ENCODE assay signal across 22 cellular contexts in the genomic region with DNA sequence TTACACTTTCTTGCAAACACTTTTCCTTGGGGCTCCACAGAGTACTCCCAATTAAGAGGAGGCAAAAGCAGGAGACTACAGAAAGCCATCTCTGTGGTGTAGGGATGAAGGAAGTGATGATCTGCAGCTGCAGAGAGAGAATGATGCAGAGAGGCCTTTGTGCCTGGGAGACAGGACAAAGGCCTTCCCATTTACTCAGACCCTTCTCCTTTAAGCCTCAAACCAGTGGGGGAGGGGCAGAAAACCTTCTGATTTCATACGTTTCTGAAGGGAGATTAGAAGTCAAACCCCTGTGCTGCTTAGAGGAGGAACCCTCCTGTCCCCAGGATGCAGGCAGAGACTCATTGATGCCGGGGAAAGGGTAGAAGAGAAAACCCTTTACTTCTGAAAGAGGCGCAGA.
DNase-seq lines count a peak whose midpoint lies in the region; ATAC-seq, FAIRE-seq and TF ChIP-seq lines count a peak whose summit lies in the region.
"Had no signal": no experiment of that assay in that cellular context is flagged by ENCODE, and none has a peak within 500 bp of the region (broad histone marks: within the 10 kb centered on the region; RNA-seq: fewer than 3 reads in every experiment).

No MANE protein-coding gene starts in this region.

- no peaks in the 10 kb centered on the region for H3K27me3 Mint-ChIP-seq in activated naive CD8-positive, alpha-beta T cell treated with anti-CD3 and anti-CD28 coated beads for 36 hours
- H3K27me3 Mint-ChIP-seq: CD4-positive, alpha-beta memory T cell had no signal

- no peak overlapping the region for H3K18ac ChIP-seq in H1 (ENCODE audit: extremely low read depth, low read length)

- no peak overlapping the region for H2BK20ac ChIP-seq in H1 (ENCODE audit: low read length)

- FAIRE-seq in HTR-8/SVneo (lab: Jason Lieb, UNC) (peak; percentile 13), H1 (lab: Jason Lieb, UNC) (no peak), HepG2 (lab: Jason Lieb, UNC) (no peak)
- FAIRE-seq: A549, K562 had no signal

- H3K79me2 ChIP-seq in H1 (ENCODE audit: control insufficient read depth in 1 of 2, insufficient read depth in 2 of 2, low read length in 2 of 2) (no peaks in the 10 kb centered on the region), HepG2 (ENCODE audit: insufficient read depth, low read length) (no peaks in the 10 kb centered on the region)

- H4K5ac ChIP-seq in H1 (ENCODE audit: insufficient read length, low read depth, low read length): no peak overlapping the region

- H3K56ac ChIP-seq in H1 (replicated peaks; ENCODE audit: insufficient read length, low read depth, low read length): no peak overlapping the region

- 0 out of 2 replicates have a peak overlapping the region, but pooled peaks have one; percentile 75 for H2BK12ac ChIP-seq in H1 (ENCODE audit: low read depth, low read length)

- no peak overlapping the region for H2BK120ac ChIP-seq in H1 (replicated peaks; ENCODE audit: low read depth, low read length)

- no peak overlapping the region for H2BK15ac ChIP-seq in H1 (ENCODE audit: low read length)

- H3K4me1 Mint-ChIP-seq in activated naive CD8-positive, alpha-beta T cell treated with anti-CD3 and anti-CD28 coated beads for 36 hours: no peaks in the 10 kb centered on the region
- H3K4me1 Mint-ChIP-seq: CD4-positive, alpha-beta memory T cell had no signal

- TF ChIP-seq CTCF in H1 (IDR thresholded peaks at IDR 0.05; ENCODE audit: control extremely low read depth in 1 of 3, insufficient read depth in 1 of 3, low read depth in 1 of 3, low read length in 3 of 3): no peak
- TF ChIP-seq CTCF in HepG2 (CRISPR knock-in tag; IDR thresholded peaks at IDR 0.05): no peak

- peaks cover 33% of the 10 kb centered on the region for H3K36me3 Mint-ChIP-seq in activated naive CD8-positive, alpha-beta T cell treated with anti-CD3 and anti-CD28 coated beads for 36 hours

- H3K27me3 ChIP-seq in H1 (replicated peaks in 1 of 4; ENCODE audit: control insufficient read depth in 3 of 4, extremely low read depth in 1 of 4, insufficient read depth in 3 of 4, low read length in 3 of 4) (no peaks in the 10 kb centered on the region), HepG2 (ENCODE audit: control insufficient read depth in 1 of 2, insufficient read depth in 2 of 2, low read length in 2 of 2) (no peaks in the 10 kb centered on the region)
- H3K27me3 ChIP-seq: BLaER1 had no signal

- CTCF ChIA-PET in H1 (lab: Charles Lee; ENCODE audit: partially characterized antibody) (interaction anchor here (1.2 kb wide), 1 partner anchor 61 kb away, joined by 3 read pairs; no protein-coding TSS in a partner anchor), HepG2 (lab: Yijun Ruan, JAX; ENCODE audit: low intra/inter-chr PET ratio, low total read pairs) (no interaction called here)

- TF ChIP-seq EP300 in H1 (IDR thresholded peaks at IDR 0.05; ENCODE audit: borderline replicate concordance in 1 of 2, low read depth in 2 of 2, low read length in 2 of 2) (no peak), HepG2 (IDR thresholded peaks at IDR 0.05; ENCODE audit: low read depth in 2 of 2, low read length in 2 of 2) (no peak), HepG2 (CRISPR knock-in tag; IDR thresholded peaks at IDR 0.05; ENCODE audit: borderline replicate concordance) (no peak)

- peaks cover 0 to 5% (median 0%) of the 10 kb centered on the region in 4 experiments; a peak in 1 of 7 replicates for H3K4me1 ChIP-seq in H1 (replicated peaks in 1 of 4; ENCODE audit: control insufficient read depth in 3 of 4, insufficient read depth in 4 of 4, low read length in 3 of 4)
- no peaks in the 10 kb centered on the region for H3K4me1 ChIP-seq in HepG2 (ENCODE audit: insufficient read depth, low read length)
- H3K4me1 ChIP-seq: A549, BLaER1, HAP-1 had no signal

- no peak overlapping the region for H2AK5ac ChIP-seq in H1 (ENCODE audit: low read depth, low read length)

- H3K23ac ChIP-seq in H1 (ENCODE audit: insufficient read length): no peak overlapping the region

- no peaks in the 10 kb centered on the region for H3K23me2 ChIP-seq in H1 (ENCODE audit: low read depth, low read length)

- no peak overlapping the region for H3K4me3 ChIP-seq in H1 (ENCODE audit: extremely low read depth in 1 of 4, insufficient read depth in 2 of 4, low read depth in 3 of 4, low read length in 4 of 4)
- no peak overlapping the region for H3K4me3 ChIP-seq in HepG2 (replicated peaks in 1 of 3; ENCODE audit: insufficient read depth in 1 of 3, low read depth in 2 of 3, low read length in 3 of 3)
- H3K4me3 ChIP-seq: A549, BLaER1, HAP-1, K562 had no signal

- no peak for TF ChIP-seq RAD21 in H1 (IDR thresholded peaks at IDR 0.05 in 1 of 2, conservative IDR thresholded peaks at IDR 0.05 in 1 of 2; ENCODE audit: low read depth in 2 of 2, low read length in 2 of 2)
- no peak for TF ChIP-seq RAD21 in HepG2 (CRISPR knock-in tag; IDR thresholded peaks at IDR 0.05)

- WGBS in H1 (ENCODE audit: extremely low coverage in 1 of 2, insufficient coverage in 1 of 2, insufficient read length in 1 of 2, insufficient replicate concordance in 2 of 2, low coverage in 1 of 2, low lambda C conversion rate in 2 of 2, missing lambda C conversion rate in 1 of 2), 2 experiments: 80% methylated on average over 3 of the region's 3 CpGs; no CpG with 5 or more reads in 1 of the 2 experiments
- 96% methylated on average over 3 of the region's 3 CpGs for WGBS in HepG2 (ENCODE audit: low lambda C conversion rate)

- peaks cover 4 to 5% of the 10 kb centered on the region in 2 experiments; a peak in 2 of 4 replicates for H3K9me3 ChIP-seq in H1 (ENCODE audit: insufficient read depth in 2 of 2, low read depth in 1 of 2, low read length in 1 of 2)
- no peaks in the 10 kb centered on the region for H3K9me3 ChIP-seq in HepG2 (ENCODE audit: low read length)
- H3K9me3 ChIP-seq: HAP-1, SK-N-SH had no signal

- no peak overlapping the region; the same call in 1 of the 2 replicates for H2BK5ac ChIP-seq in H1 (ENCODE audit: low read depth, low read length)

- no peak overlapping the region for H4K8ac ChIP-seq in H1 (ENCODE audit: extremely low read depth, insufficient read depth, low read length)

- no peak overlapping the region for H3K27ac Mint-ChIP-seq in activated naive CD8-positive, alpha-beta T cell treated with anti-CD3 and anti-CD28 coated beads for 36 hours
- H3K27ac Mint-ChIP-seq: CD4-positive, alpha-beta memory T cell had no signal

- no peak overlapping the region for H3K14ac ChIP-seq in H1 (ENCODE audit: insufficient read length)

- H3K4ac ChIP-seq in H1 (replicated peaks; ENCODE audit: insufficient read length, low read depth, low read length): no peak overlapping the region

- POLR2A ChIA-PET in H1 (lab: Charles Lee; ENCODE audit: partially characterized antibody) (no interaction called here), HepG2 (lab: Yijun Ruan, JAX) (no interaction called here)

- ATAC-seq in HepG2: no peak
- ATAC-seq: A549, K562 had no signal

- BruUV-seq in HepG2 (replicated peaks; lab: Mats Ljungman, UMichigan): no TSS peak

- no peak overlapping the region; a peak in 1 of 7 replicates for H3K9ac ChIP-seq in H1 (replicated peaks in 1 of 4; ENCODE audit: extremely low read depth in 1 of 4, low read depth in 3 of 4, low read length in 3 of 4)
- H3K9ac ChIP-seq in HepG2 (ENCODE audit: insufficient read depth, low read depth, low read length): no peak overlapping the region
- H3K9ac ChIP-seq: BLaER1, SK-N-SH had no signal

- no peaks in the 10 kb centered on the region for H4K20me1 ChIP-seq in H1 (replicated peaks in 1 of 2; ENCODE audit: control insufficient read depth in 1 of 2, insufficient read depth in 2 of 2, low read length in 2 of 2)
- H4K20me1 ChIP-seq in HepG2 (ENCODE audit: insufficient read depth, low read length): no peaks in the 10 kb centered on the region
- H4K20me1 ChIP-seq: BLaER1 had no signal

- intact Hi-C loops in HepG2 (cut with micrococcal nuclease; ENCODE audit: unreplicated experiment): no loop called here

- H3K79me1 ChIP-seq in H1 (ENCODE audit: low read depth, low read length): no peaks in the 10 kb centered on the region

- TF ChIP-seq POLR2A in H1 (IDR thresholded peaks at IDR 0.05; ENCODE audit: control extremely low read depth in 1 of 2, low read depth in 2 of 2, low read length in 2 of 2) (no peak), HepG2 (IDR thresholded peaks at IDR 0.05; ENCODE audit: insufficient read depth in 1 of 2, low read depth in 2 of 2, low read length in 2 of 2) (no peak)

- in situ Hi-C loops in HepG2 (cut with HindIII; ENCODE audit: extremely low pct_ligation_motif_present, low pct_unique_long_range_greater_than_20kb): no loop called here

- H4K91ac ChIP-seq in H1 (replicated peaks; ENCODE audit: insufficient read length, low read length): no peak overlapping the region

- peak overlapping the region; percentile 42 for H3K27ac ChIP-seq in H1 (ENCODE audit: low read depth, low read length)
- peak overlapping the region; percentile 66 for H3K27ac ChIP-seq in substantia nigra (ENCODE audit: low read depth, low read length, poor library complexity, severe bottlenecking)
- H3K27ac ChIP-seq in HepG2 (ENCODE audit: extremely low read length, insufficient read depth, low read length): no peak overlapping the region
- H3K27ac ChIP-seq: A549, BLaER1 had no signal

- peaks cover 0 to 21% (median 6%) of the 10 kb centered on the region in 4 experiments; a peak in 3 of 8 replicates for H3K36me3 ChIP-seq in H1 (ENCODE audit: control insufficient read depth in 2 of 4, insufficient read depth in 4 of 4, low read length in 3 of 4)
- 0 out of 5 replicates have a peak, but pooled peaks cover 0 to 2% of the 10 kb centered on the region in 2 experiments for H3K36me3 ChIP-seq in HepG2 (replicated peaks in 1 of 2; ENCODE audit: control insufficient read depth in 1 of 2, insufficient read depth in 2 of 2, low read length in 2 of 2)
- H3K36me3 ChIP-seq: HAP-1 had no signal

- H3K4me3 Mint-ChIP-seq in activated naive CD8-positive, alpha-beta T cell treated with anti-CD3 and anti-CD28 coated beads for 36 hours: no peak overlapping the region
- H3K4me3 Mint-ChIP-seq: CD4-positive, alpha-beta memory T cell had no signal

- no peak overlapping the region for H2AFZ ChIP-seq in H1 (ENCODE audit: low read length)
- no peak overlapping the region for H2AFZ ChIP-seq in HepG2 (ENCODE audit: low read length)

- H3K4me2 ChIP-seq in H1 (ENCODE audit: insufficient read depth in 1 of 2, low read depth in 2 of 2, low read length in 2 of 2): no peak overlapping the region; a peak in 1 of 4 replicates
- H3K4me2 ChIP-seq in HepG2 (ENCODE audit: low read depth, low read length): no peak overlapping the region
- H3K4me2 ChIP-seq: A549, BLaER1, SK-N-SH had no signal

- H3K9me3 Mint-ChIP-seq in activated naive CD8-positive, alpha-beta T cell treated with anti-CD3 and anti-CD28 coated beads for 36 hours: peaks cover 22% of the 10 kb centered on the region

- DNase-seq in HTR-8/SVneo (ENCODE audit: insufficient read length, low spot score) (no peak), H1 (ENCODE audit: low read depth in 1 of 2, low spot score in 2 of 2) (no peak), medulla oblongata (ENCODE audit: extremely low spot score) (peak; percentile 27), substantia nigra (lab: John Stamatoyannopoulos, UW) (peak in 7 of 49 donors; percentile 3 to 52 (median 7)), NCI-H2081 treated with DMSO at 0.1 percent for 48 hours (lab: John Stamatoyannopoulos, UW) (no peak), HepG2 (ENCODE audit: low spot score) (no peak)
- DNase-seq in activated naive CD8-positive, alpha-beta T cell treated with anti-CD3 and anti-CD28 coated beads for 36 hours: no peak
- DNase-seq: CD4-positive, alpha-beta memory T cell; DMS153; GF-D8; NCI-H1105; NCI-H1694 treated with DMSO at 0.1 percent for 48 hours; NCI-H2107; NCI-H510A; NCI-H774; RPMI8226; SHP77 treated with DMSO at 0.1 percent for 48 hours; SK-N-SH had no signal
